Comparison of ENCODE assay signal across 8 cellular contexts in genomic region chr10:44977287-44978212, GRCh38. TPM values are rescaled to one million over a fixed set of nuclear protein-coding genes. Genes with fewer than 3 reads are reported as not detected.
DNase-seq lines count a peak whose midpoint lies in the region; ATAC-seq and TF ChIP-seq lines count a peak whose summit lies in the region.

No MANE protein-coding gene starts in this region.

- TF ChIP-seq CTCF in CD14-positive monocyte (IDR thresholded peaks at IDR 0.05) (no peak), ascending aorta (IDR thresholded peaks at IDR 0.05) (no peak), hepatocyte (IDR thresholded peaks at IDR 0.05; ENCODE audit: poor library complexity) (no peak), retinal pigment epithelial cell (conservative IDR thresholded peaks at IDR 0.05; ENCODE audit: low read depth, low read length) (no peak)

- no peak overlapping the region for H3K4me3 Mint-ChIP-seq in CD14-positive monocyte

- peaks cover 45% of the 10 kb centered on the region for H3K4me1 Mint-ChIP-seq in CD14-positive monocyte

- DNase-seq in CD14-positive monocyte (ENCODE audit: low spot score) (peak; percentile 39), ascending aorta (ENCODE audit: low spot score in 2 of 2) (no peak), hepatocyte (ENCODE audit: low spot score) (no peak), retinal pigment epithelial cell (ENCODE audit: low read depth) (no peak), AG20443 (ENCODE audit: low spot score) (no peak), RPMI8226 (no peak), NCI-H748 treated with DMSO at 0.1 percent for 48 hours (lab: John Stamatoyannopoulos, UW) (no peak)

- no peak overlapping the region for H2AFZ ChIP-seq in hepatocyte

- no peaks in the 10 kb centered on the region for H3K9me2 ChIP-seq in hepatocyte (replicated peaks; ENCODE audit: insufficient read depth)

- H3K27me3 Mint-ChIP-seq in CD14-positive monocyte (ENCODE audit: low read depth in 3 of 3): no peaks in the 10 kb centered on the region

- H3K4me3 ChIP-seq in ascending aorta (peak overlapping the region; percentile 71 to 77), hepatocyte (peak overlapping the region; percentile 2), retinal pigment epithelial cell (ENCODE audit: low read length) (peak overlapping the region; percentile 33)

- peaks cover 52 to 75% of the 10 kb centered on the region in 2 donors for H3K36me3 Mint-ChIP-seq in CD14-positive monocyte

- H3K27me3 ChIP-seq in ascending aorta (no peaks in the 10 kb centered on the region), hepatocyte (no peaks in the 10 kb centered on the region)

- 77% methylated on average over 23 of the region's 25 CpGs for WGBS in hepatocyte (ENCODE audit: low lambda C conversion rate, missing lambda C conversion rate)

- peak overlapping the region in 3 of 7 donors; percentile 37 to 82 (median 50) for H3K27ac Mint-ChIP-seq in CD14-positive monocyte

- no peaks in the 10 kb centered on the region for H4K20me1 ChIP-seq in hepatocyte (ENCODE audit: insufficient read depth, poor library complexity, severe bottlenecking)

- ATAC-seq in HG02571 (IDR thresholded peaks at IDR 0.05; ENCODE audit: unreplicated experiment): no peak

- H3K27ac ChIP-seq in ascending aorta (peak overlapping the region; percentile 89 to 91), hepatocyte (peak overlapping the region; percentile 93)

- intact Hi-C loops in CD14-positive monocyte (cut with micrococcal nuclease) (no loop called here), ascending aorta (cut with DNase I) (loop anchor here (1.0 to 10.0 kb wide), 4 partner anchors 24 to 1303 kb away; no protein-coding TSS in a partner anchor)

- peaks cover 4% of the 10 kb centered on the region for H3K79me2 ChIP-seq in hepatocyte

- H3K9me3 ChIP-seq in ascending aorta (no peaks in the 10 kb centered on the region), hepatocyte (ENCODE audit: low read depth) (no peaks in the 10 kb centered on the region)

- H3K4me1 ChIP-seq in ascending aorta (peaks cover 28 to 49% of the 10 kb centered on the region in 2 donors), hepatocyte (ENCODE audit: insufficient read depth) (peaks cover 74% of the 10 kb centered on the region)

- H3K9me3 Mint-ChIP-seq in CD14-positive monocyte: no peaks in the 10 kb centered on the region

- peaks cover 6 to 24% of the 10 kb centered on the region in 2 donors for H3K36me3 ChIP-seq in ascending aorta
- no peaks in the 10 kb centered on the region for H3K36me3 ChIP-seq in hepatocyte (replicated peaks; ENCODE audit: insufficient read depth, low read depth)

- peak overlapping the region; percentile 75 for H3K4me2 ChIP-seq in hepatocyte

RNA-seq across cellular contexts. Expression of gene DEPP1, which starts 1.1 kb away (rescaled TPM):
- polyA plus RNA-seq in CD14-positive monocyte (not detected), hepatocyte (45.6 and 54.7 TPM in 2 replicates)
- total RNA-seq in ascending aorta (309 TPM), hepatocyte (24.0 and 30.6 TPM in 2 replicates)

RNA-seq across cellular contexts. Expression of gene RASSF4, which starts 17.9 kb away (rescaled TPM):
- polyA plus RNA-seq in CD14-positive monocyte (100 to 1,000 TPM; 117 to 120 TPM), hepatocyte (20.1 and 26.8 TPM in 2 replicates)
- total RNA-seq in ascending aorta (40.0 TPM), hepatocyte (19.2 and 23.5 TPM in 2 replicates)

RNA-seq across cellular contexts. Expression of gene ZNF22, which starts 23.2 kb away (rescaled TPM):
- 10 to 100 TPM; 10.4 to 14.6 TPM for polyA plus RNA-seq in CD14-positive monocyte
- 1.6 TPM for total RNA-seq in ascending aorta
- total RNA-seq in hepatocyte: 32.2 and 41.7 TPM in 2 replicates
- 20.5 and 25.9 TPM in 2 replicates for polyA plus RNA-seq in hepatocyte

Comparison
In these comparisons a context has a peak if more than half of its experiments do, and no peak if none do; other contexts are left out.
1. H3K4me3 ChIP-seq: peak in every context shown above with its lines; median percentile 74 in ascending aorta; 33 in retinal pigment epithelial cell; 2 in hepatocyte.
2. RNA of gene ZNF22, which starts 23.2 kb away (total RNA-seq): 32.2 to 41.7 TPM in hepatocyte; 1.6 TPM in ascending aorta (single experiment); every median in the first group is over 10 times any median in the second.